ENCODE assay signal across 8 cellular contexts in genomic region chr5:122311888-122312669, GRCh38. TPM values are rescaled to one million over a fixed set of nuclear protein-coding genes. Genes with fewer than 3 reads are reported as not detected.
A peak's percentile ranks its signal among the peaks of the same experiment; 100 is the strongest.
DNase-seq lines count a peak whose midpoint lies in the region; ATAC-seq and TF ChIP-seq lines count a peak whose summit lies in the region.

Gene SNCAIP, plus strand, starts transcription at chr5:122312237. Its CDS starts 78,898 bp downstream, at chr5:122391135.

- no peaks in the 10 kb centered on the region for H4K20me1 ChIP-seq in Karpas-422 (ENCODE audit: insufficient read depth, low read depth, low read length)

- H3K9ac ChIP-seq in Karpas-422 (ENCODE audit: low read length), result no peak within 1 kb of the TSS

- H3K27me3 ChIP-seq in BE2C (peaks cover 64% of the 10 kb centered on the region), Karpas-422 (ENCODE audit: low read length) (no peaks in the 10 kb centered on the region)

- H3K9me3 Mint-ChIP-seq in brain, result peaks cover 7 to 31% (median 16%) of the 10 kb centered on the region in 5 experiments

- DNase-seq in BE2C (peak; percentile 52), LoVo (ENCODE audit: low spot score) (peak; percentile 51), skeletal muscle cell (ENCODE audit: low read depth) (no peak), Karpas-422 (no peak)
- DNase-seq in activated naive CD4-positive, alpha-beta T cell treated with anti-CD3 and anti-CD28 coated beads, Interleukin-2, amount 50 U/mL, for 16 hours, result no peak

- peak within 1 kb of the TSS; percentile 43 for H3K4me3 ChIP-seq in BE2C (ENCODE audit: low read depth, low read length)
- peak within 1 kb of the TSS; percentile 70 for H3K4me3 ChIP-seq in iPS-18c (ENCODE audit: insufficient read depth, low read depth, low read length)
- peak within 1 kb of the TSS; percentile 78 for H3K4me3 ChIP-seq in skeletal muscle cell (ENCODE audit: low read depth, low read length)
- no peak within 1 kb of the TSS for H3K4me3 ChIP-seq in Karpas-422 (ENCODE audit: low read length)

- peak within 1 kb of the TSS; percentile 96 to 99 (median 98) for H3K4me3 Mint-ChIP-seq in brain

- H3K9me2 ChIP-seq in Karpas-422 (replicated peaks; ENCODE audit: insufficient read depth, low read length), result no peaks in the 10 kb centered on the region

- no peak within 1 kb of the TSS for H3K27ac ChIP-seq in Karpas-422 (ENCODE audit: low read length)

- H2AFZ ChIP-seq in Karpas-422 (ENCODE audit: low read length), result no peak within 1 kb of the TSS

- peak; percentile 75 for ATAC-seq in GM19351 (IDR thresholded peaks at IDR 0.05; ENCODE audit: unreplicated experiment)

- peaks cover 62% of the 10 kb centered on the region for H3K4me1 Mint-ChIP-seq in brain

- no peak within 1 kb of the TSS for H3K4me2 ChIP-seq in Karpas-422 (ENCODE audit: low read depth, low read length, poor library complexity, severe bottlenecking)

- peaks cover 27% of the 10 kb centered on the region for H3K36me3 Mint-ChIP-seq in brain

- no peaks in the 10 kb centered on the region for H3K79me2 ChIP-seq in Karpas-422 (ENCODE audit: low read length)

- H3K27ac Mint-ChIP-seq in brain, result peak within 1 kb of the TSS; percentile 95 to 99 (median 99)

- no peaks in the 10 kb centered on the region for H3K4me1 ChIP-seq in BE2C
- no peaks in the 10 kb centered on the region for H3K4me1 ChIP-seq in Karpas-422 (ENCODE audit: low read length)

- TF ChIP-seq CTCF in BE2C (IDR thresholded peaks at IDR 0.05; ENCODE audit: low read depth, low read length), result no peak
- TF ChIP-seq CTCF in brain (conservative IDR thresholded peaks at IDR 0.05), result peak in 1 of 2 experiments; percentile 13

- H3K36me3 ChIP-seq in BE2C (no peaks in the 10 kb centered on the region), Karpas-422 (ENCODE audit: insufficient read depth, low read length) (no peaks in the 10 kb centered on the region)

- H3K9me3 ChIP-seq in BE2C, result no peaks in the 10 kb centered on the region
- no peaks in the 10 kb centered on the region for H3K9me3 ChIP-seq in iPS-18c (ENCODE audit: control insufficient read depth, insufficient read depth, low read length)
- H3K9me3 ChIP-seq in Karpas-422 (ENCODE audit: low read length), result no peaks in the 10 kb centered on the region

- peaks cover 6% of the 10 kb centered on the region for H3K27me3 Mint-ChIP-seq in brain

RNA-seq across cellular contexts. Expression of gene SNCAIP, which starts in this region (rescaled TPM):
- 0.34 TPM for polyA plus RNA-seq in BE2C (2012; ENCODE audit: insufficient read depth, insufficient read length, low read depth)
- 42.2 TPM for polyA plus RNA-seq in brain (ENCODE audit: insufficient read depth, low read depth, low replicate concordance)
- total RNA-seq in Karpas-422 (2014; rRNA removed; shearing (Covaris generic); ENCODE audit: low replicate concordance), result not detected in 2 replicates

Comparison
In these comparisons a context has a peak if more than half of its experiments do, and no peak if none do; other contexts are left out.
1. DNase-seq: peak in BE2C (single experiment) and LoVo (single experiment); none in skeletal muscle cell (single experiment), Karpas-422 (single experiment) and activated naive CD4-positive, alpha-beta T cell treated with anti-CD3 and anti-CD28 coated beads, Interleukin-2, amount 50 U/mL, for 16 hours (single experiment).